In genomic region chr3:183958775-183959174, GRCh38 we compare ENCODE assay signal across 19 cellular contexts. TPM values are rescaled to one million over a fixed set of nuclear protein-coding genes. Genes with fewer than 3 reads are reported as not detected.
DNase-seq lines count a peak whose midpoint lies in the region; ATAC-seq and TF ChIP-seq lines count a peak whose summit lies in the region.
"Had no signal": no experiment of that assay in that cellular context is flagged by ENCODE, and none has a peak within 500 bp of the region (broad histone marks: within the 10 kb centered on the region; RNA-seq: fewer than 3 reads in every experiment).

No MANE protein-coding gene starts in this region.

- no peaks in the 10 kb centered on the region for H3K4me1 ChIP-seq in CD8-positive, alpha-beta T cell (ENCODE audit: insufficient read depth, low read length)
- H3K4me1 ChIP-seq in HUES48 (ENCODE audit: control insufficient read depth, insufficient read depth, low read length) (peaks cover 16% of the 10 kb centered on the region), endodermal cell (ENCODE audit: control insufficient read depth, insufficient read depth, low read length) (no peaks in the 10 kb centered on the region), mucosa of stomach (ENCODE audit: control insufficient read depth, insufficient read depth, low read length) (peaks cover 24% of the 10 kb centered on the region), osteoblast (ENCODE audit: insufficient read depth, low read length) (no peaks in the 10 kb centered on the region)

- H3K27ac ChIP-seq in CD8-positive, alpha-beta T cell (ENCODE audit: low read depth, low read length), result no peak overlapping the region
- peak overlapping the region; percentile 18 for H3K27ac ChIP-seq in HUES48 (ENCODE audit: low read depth, low read length)
- no peak overlapping the region for H3K27ac ChIP-seq in endodermal cell (ENCODE audit: low read depth, low read length)
- H3K27ac ChIP-seq in osteoblast (ENCODE audit: low read depth, low read length), result no peak overlapping the region

- no peaks in the 10 kb centered on the region for H3K27me3 ChIP-seq in CD8-positive, alpha-beta T cell (ENCODE audit: insufficient read depth, low read length)
- H3K27me3 ChIP-seq in HUES48 (ENCODE audit: control insufficient read depth, insufficient read depth, low read length) (no peaks in the 10 kb centered on the region), endodermal cell (ENCODE audit: control insufficient read depth, insufficient read depth, low read length, poor library complexity, severe bottlenecking) (no peaks in the 10 kb centered on the region), mucosa of stomach (ENCODE audit: control insufficient read depth, insufficient read depth, low read length) (no peaks in the 10 kb centered on the region), osteoblast (ENCODE audit: insufficient read depth, low read length) (no peaks in the 10 kb centered on the region)

- 91 to 94% methylated on average over 3 to 4 of the region's 4 CpGs for WGBS in endodermal cell (ENCODE audit: insufficient coverage in 1 of 2, insufficient read length in 1 of 2), 2 experiments

- CTCF ChIA-PET in CD8-positive, alpha-beta T cell (lab: Charles Lee), result no interaction called here

- intact Hi-C loops in CD8-positive, alpha-beta T cell (cut with DNase I, micrococcal nuclease), result no loop called here

- no peaks in the 10 kb centered on the region for H3K4me1 Mint-ChIP-seq in CD8-positive, alpha-beta T cell (ENCODE audit: low read depth)
- peaks cover 18% of the 10 kb centered on the region for H3K4me1 Mint-ChIP-seq in endodermal cell
- H3K4me1 Mint-ChIP-seq: memory B cell; naive thymus-derived CD8-positive, alpha-beta T cell had no signal

- H2AFZ ChIP-seq in osteoblast (ENCODE audit: low read length), result no peak overlapping the region

- no peak overlapping the region for H3K4me3 Mint-ChIP-seq in CD8-positive, alpha-beta T cell
- no peak overlapping the region for H3K4me3 Mint-ChIP-seq in endodermal cell
- H3K4me3 Mint-ChIP-seq: IgD-negative memory B cell; memory B cell; naive thymus-derived CD8-positive, alpha-beta T cell; T-helper 2 cell treated with Interferon-gamma antibody and Interleukin-4, amounts not matched to agents 5 μg/mL and 100 μg/mL, for 36 hours had no signal

- peaks cover 6% of the 10 kb centered on the region for H3K36me3 ChIP-seq in CD8-positive, alpha-beta T cell (ENCODE audit: insufficient read depth, low read length)
- peaks cover 53% of the 10 kb centered on the region for H3K36me3 ChIP-seq in HUES48 (ENCODE audit: control insufficient read depth, insufficient read depth, low read length)
- peaks cover 26% of the 10 kb centered on the region for H3K36me3 ChIP-seq in endodermal cell (ENCODE audit: control insufficient read depth, insufficient read depth, low read length)
- H3K36me3 ChIP-seq in mucosa of stomach (ENCODE audit: control insufficient read depth, insufficient read depth, low read length), result peaks cover 10% of the 10 kb centered on the region
- peaks cover 41% of the 10 kb centered on the region for H3K36me3 ChIP-seq in osteoblast (ENCODE audit: insufficient read depth, low read length)

- H3K79me2 ChIP-seq in osteoblast (ENCODE audit: insufficient read depth, low read length), result no peaks in the 10 kb centered on the region

- no peak overlapping the region for H3K4me3 ChIP-seq in CD8-positive, alpha-beta T cell (ENCODE audit: low read depth, low read length)
- H3K4me3 ChIP-seq in HUES48 (ENCODE audit: low read depth, low read length), result no peak overlapping the region
- no peak overlapping the region for H3K4me3 ChIP-seq in endodermal cell (ENCODE audit: low read length)
- no peak overlapping the region for H3K4me3 ChIP-seq in mucosa of stomach (ENCODE audit: low read length)
- H3K4me3 ChIP-seq in osteoblast (ENCODE audit: insufficient read depth, low read length), result no peak overlapping the region

- peak overlapping the region; percentile 37 for H3K27ac Mint-ChIP-seq in CD8-positive, alpha-beta T cell
- peak overlapping the region; percentile 72 for H3K27ac Mint-ChIP-seq in endodermal cell
- H3K27ac Mint-ChIP-seq: IgD-negative memory B cell; memory B cell; T-helper 2 cell treated with Interferon-gamma antibody and Interleukin-4, amounts not matched to agents 5 μg/mL and 100 μg/mL, for 36 hours had no signal

- H3K36me3 Mint-ChIP-seq in CD8-positive, alpha-beta T cell, result peaks cover 56% of the 10 kb centered on the region
- H3K36me3 Mint-ChIP-seq in endodermal cell (ENCODE audit: low read depth), result peaks cover 43% of the 10 kb centered on the region

- H3K9ac ChIP-seq in HUES48 (ENCODE audit: low read depth, low read length) (no peak overlapping the region), endodermal cell (ENCODE audit: extremely low read depth, low read length, poor library complexity, severe bottlenecking) (no peak overlapping the region), mucosa of stomach (ENCODE audit: low read length) (peak overlapping the region; percentile 50)
- H3K9ac ChIP-seq: SK-N-SH had no signal

- H4K20me1 ChIP-seq in osteoblast (ENCODE audit: insufficient read depth, low read length), result no peaks in the 10 kb centered on the region

- no peak overlapping the region for H3K4me2 ChIP-seq in osteoblast (ENCODE audit: insufficient read depth, low read length)
- H3K4me2 ChIP-seq: SK-N-SH had no signal

- no peak for TF ChIP-seq CTCF in CD8-positive, alpha-beta T cell (IDR thresholded peaks at IDR 0.05)
- TF ChIP-seq CTCF in endodermal cell (conservative IDR thresholded peaks at IDR 0.05) (no peak), osteoblast (IDR thresholded peaks at IDR 0.05; ENCODE audit: extremely low read depth, low read depth, low read length) (no peak)

- H3K9me3 Mint-ChIP-seq in CD8-positive, alpha-beta T cell, result no peaks in the 10 kb centered on the region
- H3K9me3 Mint-ChIP-seq in endodermal cell, result peaks cover 1% of the 10 kb centered on the region
- H3K9me3 Mint-ChIP-seq: IgD-negative memory B cell; memory B cell; naive thymus-derived CD8-positive, alpha-beta T cell; T-helper 2 cell treated with Interferon-gamma antibody and Interleukin-4, amounts not matched to agents 5 μg/mL and 100 μg/mL, for 36 hours had no signal

- no peaks in the 10 kb centered on the region for H3K27me3 Mint-ChIP-seq in CD8-positive, alpha-beta T cell (ENCODE audit: low read depth)
- no peaks in the 10 kb centered on the region for H3K27me3 Mint-ChIP-seq in endodermal cell (ENCODE audit: insufficient read depth)
- H3K27me3 Mint-ChIP-seq: IgD-negative memory B cell; memory B cell; naive thymus-derived CD8-positive, alpha-beta T cell had no signal

- no peak for DNase-seq in CD8-positive, alpha-beta T cell
- DNase-seq in endodermal cell, result no peak
- DNase-seq in osteoblast (ENCODE audit: insufficient read length, low spot score, missing footprints), result no peak
- no peak for DNase-seq in DMS53 (lab: John Stamatoyannopoulos, UW)
- DNase-seq: activated CD8-positive, alpha-beta memory T cell treated with anti-CD3 and anti-CD28 coated beads, Interleukin-2, amount 50 U/mL, for 4 hours; activated gamma-delta T cell treated with Interleukin-2 at 50 U/mL for 16 hours; cerebellar nuclear complex; DMS153; H7; naive thymus-derived CD8-positive, alpha-beta T cell; NCI-H1417 treated with DMSO at 0.1 percent for 48 hours; NCI-H2107; SK-N-SH had no signal

- H3K9me3 ChIP-seq in CD8-positive, alpha-beta T cell (ENCODE audit: low read length), result no peaks in the 10 kb centered on the region
- H3K9me3 ChIP-seq in HUES48 (ENCODE audit: control insufficient read depth, insufficient read depth, low read length), result no peaks in the 10 kb centered on the region
- no peaks in the 10 kb centered on the region for H3K9me3 ChIP-seq in endodermal cell (ENCODE audit: control insufficient read depth, low read length)
- no peaks in the 10 kb centered on the region for H3K9me3 ChIP-seq in mucosa of stomach (ENCODE audit: control insufficient read depth, low read length)
- H3K9me3 ChIP-seq in osteoblast (ENCODE audit: low read depth, low read length), result no peaks in the 10 kb centered on the region
- H3K9me3 ChIP-seq: SK-N-SH had no signal

- no peak for ATAC-seq in CD8-positive, alpha-beta T cell
- ATAC-seq in HG03521 (IDR thresholded peaks at IDR 0.05; ENCODE audit: unreplicated experiment), result no peak
- ATAC-seq: naive thymus-derived CD8-positive, alpha-beta T cell had no signal

- POLR2A ChIA-PET in CD8-positive, alpha-beta T cell (lab: Charles Lee), result no interaction called here

RNA-seq across cellular contexts. Expression of gene ABCC5, which starts 58.9 kb away (rescaled TPM):
- total RNA-seq in CD8-positive, alpha-beta T cell, result 1 to 10 TPM; 7.4 to 8.3 TPM
- total RNA-seq in endodermal cell (10 to 100 TPM; 32.8 to 35.7 TPM), osteoblast (18.0 and 19.2 TPM in 2 replicates)
- 32.4 TPM for polyA plus RNA-seq in endodermal cell (2013, experiment 1 of 2)
- polyA plus RNA-seq in endodermal cell (2013, experiment 2 of 2), result 28.1 TPM
